Comparison of ENCODE assay signal across 29 cellular contexts in the genomic region with DNA sequence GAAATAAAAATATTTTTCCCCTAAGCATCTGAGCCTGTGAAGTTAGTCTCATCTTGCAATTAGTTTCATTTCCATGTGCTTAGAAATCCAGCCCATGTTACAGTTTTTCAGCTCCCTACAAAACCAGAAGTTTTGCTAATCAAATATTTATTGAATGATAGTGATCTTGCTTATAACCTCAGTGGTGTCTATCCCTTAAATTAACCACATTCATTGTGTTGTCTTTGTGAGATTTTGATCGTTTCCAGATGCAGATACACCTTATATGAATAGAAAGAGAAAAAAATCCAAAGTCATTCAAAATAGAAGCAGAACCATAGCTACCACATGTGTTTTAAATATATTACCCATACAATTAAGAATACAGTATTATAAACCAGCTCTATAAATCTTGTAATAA.
"Had no signal": no experiment of that assay in that cellular context is flagged by ENCODE, and none has a peak within 500 bp of the region (broad histone marks: within the 10 kb centered on the region; RNA-seq: fewer than 3 reads in every experiment).

No MANE protein-coding gene starts in this region.

- H3K9me3 Mint-ChIP-seq: activated naive CD4-positive, alpha-beta T cell treated with anti-CD3 and anti-CD28 coated beads for 36 hours; activated naive CD8-positive, alpha-beta T cell treated with anti-CD3 and anti-CD28 coated beads for 36 hours; activated T-helper 1 cell treated with anti-CD3 and anti-CD28 coated beads, Interleukin-12 subunit alpha, Interleukin-12 subunit beta, Interleukin-2, Interleukin-4 antibody, amounts not matched to agents 30 ng/mL and 10 ng/mL and 1 ng/mL, durations not matched to agents 14 hours and 24 hours and 36 hours; naive thymus-derived CD8-positive, alpha-beta T cell; neural crest cell had no signal

- H3K4me3 ChIP-seq: adrenal gland, body of pancreas, gastroesophageal sphincter, pancreas, prostate gland, skin epidermis, suprapubic skin, tibial nerve had no signal

- ATAC-seq: body of pancreas; gastroesophageal sphincter; left colon; naive thymus-derived CD8-positive, alpha-beta T cell; pancreas; sciatic nerve; T-helper 17 cell had no signal

- DNase-seq: activated CD4-positive, alpha-beta T cell treated with anti-CD3 and anti-CD28 coated beads for 4 hours; activated CD4-positive, alpha-beta T cell treated with anti-CD3 and anti-CD28 coated beads, Interleukin-2, amount 50 U/mL, for 48 hours; activated CD8-positive, alpha-beta memory T cell treated with anti-CD3 and anti-CD28 coated beads for 24 hours; activated effector memory CD4-positive, alpha-beta T cell treated with anti-CD3 and anti-CD28 coated beads, Interleukin-2, amount 50 U/mL, for 16 hours; activated naive CD4-positive, alpha-beta T cell treated with anti-CD3 and anti-CD28 coated beads for 36 hours; activated naive CD8-positive, alpha-beta T cell treated with anti-CD3 and anti-CD28 coated beads for 36 hours; activated T-cell treated with anti-CD3 and anti-CD28 coated beads, Interleukin-2, amount 50 U/mL, for 1 hour; adrenal gland; aorta; body of pancreas; effector memory CD4-positive, alpha-beta T cell; hippocampal formation; kidney; left colon; naive thymus-derived CD8-positive, alpha-beta T cell; nucleus accumbens; pancreas; retina; stimulated activated naive CD4-positive, alpha-beta T cell; T-helper 17 cell had no signal

- H3K27ac Mint-ChIP-seq: activated naive CD4-positive, alpha-beta T cell treated with anti-CD3 and anti-CD28 coated beads for 36 hours; activated naive CD8-positive, alpha-beta T cell treated with anti-CD3 and anti-CD28 coated beads for 36 hours; activated T-helper 1 cell treated with anti-CD3 and anti-CD28 coated beads, Interleukin-12 subunit alpha, Interleukin-12 subunit beta, Interleukin-2, Interleukin-4 antibody, amounts not matched to agents 30 ng/mL and 10 ng/mL and 1 ng/mL, durations not matched to agents 14 hours and 24 hours and 36 hours; naive thymus-derived CD8-positive, alpha-beta T cell; T-helper 17 cell had no signal

- H3K4me1 Mint-ChIP-seq: T-helper 17 cell had no signal

- H3K9me3 ChIP-seq: adrenal gland, body of pancreas, gastroesophageal sphincter, pancreas, prostate gland, suprapubic skin, tibial nerve had no signal

- H3K27me3 ChIP-seq: adrenal gland, body of pancreas, gastroesophageal sphincter, pancreas, suprapubic skin, tibial nerve had no signal

- H3K27ac ChIP-seq: gastroesophageal sphincter, prostate gland, suprapubic skin, tibial nerve had no signal

- H3K27me3 Mint-ChIP-seq: activated naive CD8-positive, alpha-beta T cell treated with anti-CD3 and anti-CD28 coated beads for 36 hours; naive thymus-derived CD8-positive, alpha-beta T cell; T-helper 17 cell had no signal

- H3K4me3 Mint-ChIP-seq: activated naive CD4-positive, alpha-beta T cell treated with anti-CD3 and anti-CD28 coated beads for 36 hours; activated naive CD8-positive, alpha-beta T cell treated with anti-CD3 and anti-CD28 coated beads for 36 hours; activated T-helper 1 cell treated with anti-CD3 and anti-CD28 coated beads, Interleukin-12 subunit alpha, Interleukin-12 subunit beta, Interleukin-2, Interleukin-4 antibody, amounts not matched to agents 30 ng/mL and 10 ng/mL and 1 ng/mL, durations not matched to agents 14 hours and 24 hours and 36 hours; naive thymus-derived CD8-positive, alpha-beta T cell; neural crest cell; T-helper 17 cell had no signal

- H3K36me3 ChIP-seq: adrenal gland, gastroesophageal sphincter, pancreas, prostate gland, suprapubic skin, tibial nerve had no signal

- FAIRE-seq: colon, kidney, pancreas had no signal

- H3K36me3 Mint-ChIP-seq: activated naive CD8-positive, alpha-beta T cell treated with anti-CD3 and anti-CD28 coated beads for 36 hours; naive thymus-derived CD8-positive, alpha-beta T cell had no signal

- H3K4me1 ChIP-seq: prostate gland had no signal
